ENCODE assay signal across 1 cellular context in the genomic region with DNA sequence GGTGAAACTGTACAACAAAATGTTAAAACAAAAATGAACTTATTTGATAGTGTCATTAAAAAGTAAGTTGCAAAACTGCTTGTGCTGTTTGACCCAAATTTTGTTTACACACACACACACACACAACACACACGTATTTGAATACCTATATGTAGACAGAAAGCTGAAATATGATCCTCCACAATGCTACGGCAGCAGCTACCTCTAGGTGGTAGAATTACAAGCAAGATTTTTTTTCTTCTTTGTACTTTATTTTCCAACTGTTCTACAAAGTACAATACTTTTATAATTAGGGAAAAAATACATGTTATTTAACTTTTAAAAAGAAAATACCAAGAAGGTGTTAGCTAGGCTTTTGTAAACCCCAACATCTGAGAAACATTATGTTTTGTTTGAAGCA.
TF ChIP-seq lines count a peak whose summit lies in the region.

No MANE protein-coding gene starts in this region.

TF ChIP-seq in SK-N-SH, 30 proteins besides CTCF, POLR2A, EP300 and RAD21 (continued from another document):
- TF ChIP-seq TEAD4 (IDR thresholded peaks at IDR 0.05; ENCODE audit: borderline replicate concordance, insufficient read depth) = no peak
- no peak for TF ChIP-seq FOXJ3 (CRISPR knock-in tag; IDR thresholded peaks at IDR 0.05)
